8 cellular contexts compared by ENCODE assay signal in genomic region chr12:45214739-45215418, GRCh38. TPM values are rescaled to one million over a fixed set of nuclear protein-coding genes. Genes with fewer than 3 reads are reported as not detected.
DNase-seq lines count a peak whose midpoint lies in the region; ATAC-seq and TF ChIP-seq lines count a peak whose summit lies in the region.

No MANE protein-coding gene starts in this region.

- intact Hi-C loops in MCF 10A (cut with micrococcal nuclease): loop anchor here (1.0 to 2.0 kb wide), 3 partner anchors 44 to 174 kb away; no protein-coding TSS in a partner anchor

- peak; percentile 19 for TF ChIP-seq CTCF in AG10803 (conservative IDR thresholded peaks at IDR 0.05; ENCODE audit: low read length)
- no peak for TF ChIP-seq CTCF in MCF 10A (IDR thresholded peaks at IDR 0.05; ENCODE audit: unreplicated experiment)

- H3K4me1 ChIP-seq in mesendoderm (ENCODE audit: control insufficient read depth, low read depth, low read length): peaks cover 5% of the 10 kb centered on the region

- no CpG with 5 or more reads among the region's 11 CpGs for WGBS in mesendoderm (ENCODE audit: extremely low coverage, insufficient coverage, low lambda C conversion rate)

- peaks cover 6% of the 10 kb centered on the region for H3K79me1 ChIP-seq in mesendoderm (ENCODE audit: low read length)

- H2BK15ac ChIP-seq in mesendoderm (replicated peaks; ENCODE audit: low read depth): no peak overlapping the region

- ATAC-seq in GM21447 (IDR thresholded peaks at IDR 0.05; ENCODE audit: unreplicated experiment) (no peak), GM18520 (IDR thresholded peaks at IDR 0.05; ENCODE audit: unreplicated experiment) (no peak), GM18867 (IDR thresholded peaks at IDR 0.05; ENCODE audit: unreplicated experiment) (no peak)

- no peak overlapping the region for H3K23ac ChIP-seq in mesendoderm (ENCODE audit: low read length)

- H3K4me3 ChIP-seq in AG10803 (ENCODE audit: low read length) (peak overlapping the region; percentile 86), mesendoderm (ENCODE audit: low read length) (peak overlapping the region; percentile 77)
- H3K4me3 ChIP-seq in Jurkat, Clone E6-1 (ENCODE audit: low read length): peak overlapping the region; percentile 89

- H3K18ac ChIP-seq in mesendoderm (ENCODE audit: low read length): no peak overlapping the region

- H3K79me2 ChIP-seq in mesendoderm (ENCODE audit: control insufficient read depth, insufficient read depth, low read length): peaks cover 34% of the 10 kb centered on the region

- H3K4ac ChIP-seq in mesendoderm (ENCODE audit: low read depth, low read length): no peak overlapping the region

- DNase-seq in AG10803 (ENCODE audit: low read depth) (peak; percentile 47), MCF 10A (ENCODE audit: unreplicated experiment) (no peak), mesendoderm (no peak), T-helper 9 cell (no peak)
- no peak for DNase-seq in Jurkat, Clone E6-1 (ENCODE audit: low read depth, low spot score)

- H2BK120ac ChIP-seq in mesendoderm (ENCODE audit: low read depth, low read length): no peak overlapping the region

- no peak overlapping the region for H2BK5ac ChIP-seq in mesendoderm (ENCODE audit: low read length)

- TSS peak; percentile 63 for BruUV-seq in MCF 10A (replicated peaks; lab: Mats Ljungman, UMichigan)

- H4K8ac ChIP-seq in mesendoderm (ENCODE audit: low read depth, low read length): no peak overlapping the region

- POLR2A ChIA-PET in MCF 10A (lab: Yijun Ruan, JAX): interaction anchor here (0.6 to 11.2 kb wide), 33 partner anchors 9 to 514 kb away, joined by 3 to 192 read pairs (median 5); partner anchors contain the start of gene ARID2

- peak overlapping the region; percentile 90 for H3K4me2 ChIP-seq in mesendoderm (ENCODE audit: low read length)

- peaks cover 14% of the 10 kb centered on the region for H3K4me1 Mint-ChIP-seq in MCF 10A (ENCODE audit: insufficient read depth, unreplicated experiment)

- no peaks in the 10 kb centered on the region for H3K36me3 ChIP-seq in mesendoderm (ENCODE audit: control insufficient read depth, insufficient read depth, low read length)

- H4K5ac ChIP-seq in mesendoderm (ENCODE audit: low read length): no peak overlapping the region

- peak overlapping the region; percentile 99 for H3K27ac Mint-ChIP-seq in MCF 10A (ENCODE audit: low read depth, unreplicated experiment)

- H3K27me3 Mint-ChIP-seq in MCF 10A (ENCODE audit: insufficient read depth, unreplicated experiment): no peaks in the 10 kb centered on the region

- no peak overlapping the region for H2AK5ac ChIP-seq in mesendoderm (ENCODE audit: low read length)

- peak overlapping the region; percentile 89 for H3K4me3 Mint-ChIP-seq in MCF 10A (ENCODE audit: unreplicated experiment)

- peak overlapping the region; percentile 95 for H3K56ac ChIP-seq in mesendoderm (ENCODE audit: low read length)

- CTCF ChIA-PET in MCF 10A (lab: Yijun Ruan, JAX): interaction anchor here (0.5 to 2.9 kb wide), 30 partner anchors 10 to 1856 kb away, joined by 3 to 13 read pairs (median 4); no protein-coding TSS in a partner anchor

- peak overlapping the region; percentile 72 for H3K9ac ChIP-seq in mesendoderm (ENCODE audit: low read length)

- peak overlapping the region; percentile 95 for H3K27ac ChIP-seq in mesendoderm (ENCODE audit: low read depth, low read length)

- H3K27me3 ChIP-seq in mesendoderm (ENCODE audit: insufficient read depth, low read length, poor library complexity): no peaks in the 10 kb centered on the region

- peaks cover 10% of the 10 kb centered on the region for H3K36me3 Mint-ChIP-seq in MCF 10A (ENCODE audit: insufficient read depth, unreplicated experiment)

- no peaks in the 10 kb centered on the region for H3K9me3 Mint-ChIP-seq in MCF 10A (ENCODE audit: unreplicated experiment)

RNA-seq across cellular contexts. Expression of gene ANO6, which starts 1.0 kb away (rescaled TPM):
- 22.3 TPM for polyA plus RNA-seq in Jurkat, Clone E6-1 (2012; ENCODE audit: insufficient read depth, insufficient read length)
- total RNA-seq in MCF 10A (2022): 25.4 and 31.8 TPM in 2 replicates
- 26.7 TPM for polyA plus RNA-seq in mesendoderm (2013, experiment 1 of 2)
- polyA plus RNA-seq in mesendoderm (2013, experiment 2 of 2): 26.7 TPM
